2 cellular contexts compared by ENCODE assay signal in genomic region chr7:45575501-45576248, GRCh38.
TF ChIP-seq lines count a peak whose summit lies in the region.

No MANE protein-coding gene starts in this region.

TF ChIP-seq in GM23338, 12 proteins besides CTCF, POLR2A, EP300 and RAD21 (continued from another document):
- TF ChIP-seq ZNF331 (CRISPR knock-in tag; IDR thresholded peaks at IDR 0.05; ENCODE audit: low read depth) = no peak
- no peak for TF ChIP-seq EZH2 (IDR thresholded peaks at IDR 0.05; ENCODE audit: low read depth, unreplicated experiment)
- no peak for TF ChIP-seq REST (IDR thresholded peaks at IDR 0.05; ENCODE audit: unreplicated experiment)
- no peak for TF ChIP-seq POLR2AphosphoS5 (IDR thresholded peaks at IDR 0.05; ENCODE audit: low read depth)
- no peak for TF ChIP-seq JUNB (IDR thresholded peaks at IDR 0.05; ENCODE audit: unreplicated experiment)
- no peak for TF ChIP-seq CREB1 (CRISPR knock-in tag; IDR thresholded peaks at IDR 0.05; ENCODE audit: low read depth)
- TF ChIP-seq ETS1 (IDR thresholded peaks at IDR 0.05) = no peak
- TF ChIP-seq ZNF462 (CRISPR knock-in tag; IDR thresholded peaks at IDR 0.05) = no peak
TF ChIP-seq in GM23338: peak in this region for 0.

TF ChIP-seq in neural cell, 6 proteins besides CTCF, POLR2A, EP300 and RAD21:
- TF ChIP-seq REST (IDR thresholded peaks at IDR 0.05; ENCODE audit: borderline replicate concordance) (no peak), POLR2AphosphoS5 (IDR thresholded peaks at IDR 0.05) (no peak), EZH2 (IDR thresholded peaks at IDR 0.05; ENCODE audit: borderline replicate concordance, insufficient read depth, low read length, poor library complexity, severe bottlenecking) (no peak), SMC3 (conservative IDR thresholded peaks at IDR 0.05; ENCODE audit: poor library complexity) (no peak), TAF1 (IDR thresholded peaks at IDR 0.05; ENCODE audit: low read depth) (no peak), MXI1 (conservative IDR thresholded peaks at IDR 0.05; ENCODE audit: poor library complexity, severe bottlenecking) (no peak)
